Comparison of ENCODE assay signal across 1 cellular context in the genomic region with DNA sequence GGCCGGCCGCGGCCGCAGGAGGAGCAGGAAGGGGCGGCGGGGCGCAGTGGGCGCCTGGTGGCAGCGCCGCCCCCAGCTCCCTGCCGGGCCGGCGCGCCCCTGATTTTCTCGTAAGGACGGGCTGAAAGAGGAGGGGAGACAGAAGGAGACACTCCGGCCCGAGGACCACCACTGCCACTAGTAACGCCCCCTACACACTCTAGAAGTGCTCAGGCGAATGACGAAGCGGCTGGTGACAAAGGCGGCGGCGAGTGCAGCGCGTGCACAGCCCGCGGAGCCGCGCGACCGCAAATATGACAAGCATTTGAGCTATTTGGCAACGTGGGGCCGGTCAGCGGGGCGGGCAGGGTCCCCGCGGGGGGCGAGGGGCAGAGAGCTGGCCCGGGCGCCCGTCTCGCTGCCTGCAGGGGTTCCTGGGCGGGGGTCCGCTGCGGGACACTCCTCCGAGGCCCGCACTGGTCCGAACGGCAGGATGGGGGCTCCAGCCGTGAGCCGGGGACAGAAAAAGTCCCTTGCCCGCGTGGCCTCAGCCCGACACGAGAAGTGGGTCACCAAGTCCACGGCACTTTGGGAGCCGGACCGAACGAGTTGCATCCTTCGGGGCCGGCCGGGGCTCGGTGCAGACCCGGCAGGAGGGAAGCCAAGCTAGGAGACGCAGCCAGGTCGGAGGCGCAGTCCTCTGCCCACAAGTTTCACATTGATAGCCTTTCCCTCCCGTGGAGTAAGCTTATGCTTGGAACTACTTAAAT.
TF ChIP-seq lines count a peak whose summit lies in the region.

No MANE protein-coding gene starts in this region.

TF ChIP-seq in K562, 482 proteins besides CTCF, POLR2A, EP300 and RAD21 (continued from another document and continues in another):
- TF ChIP-seq SMAD2 (IDR thresholded peaks at IDR 0.05; ENCODE audit: low read depth, low read length) (no peak), SP1 (CRISPR knock-in tag; IDR thresholded peaks at IDR 0.05) (peak; percentile 43), GATAD2A (IDR thresholded peaks at IDR 0.05) (no peak), DNMT1 (IDR thresholded peaks at IDR 0.05) (no peak), TAF1 (IDR thresholded peaks at IDR 0.05; ENCODE audit: control insufficient read depth, extremely low read depth, insufficient read depth, low read length, severe bottlenecking) (peak; percentile 54), HMGXB4 (CRISPR knock-in tag; IDR thresholded peaks at IDR 0.05) (0 out of 2 replicates have a peak, but pooled peaks have one; percentile 32), RHOXF2B (CRISPR knock-in tag; conservative IDR thresholded peaks at IDR 0.05) (no peak), ZNF146 (CRISPR knock-in tag; IDR thresholded peaks at IDR 0.05; ENCODE audit: unreplicated experiment) (no peak), KDM1A (IDR thresholded peaks at IDR 0.05) (no peak), CEBPG (CRISPR knock-in tag; IDR thresholded peaks at IDR 0.05) (peak; percentile 42; the same call in 1 of the 2 replicates), CEBPG (tag; conservative IDR thresholded peaks at IDR 0.05 in 1 of 2, IDR thresholded peaks at IDR 0.05 in 1 of 2) (peak in 1 of 2 experiments; percentile 56; a peak in 1 of 4 replicates), RBM39 (optimal IDR thresholded peaks at IDR 0.05; ENCODE audit: low read depth, low read length) (no peak), RCOR1 (IDR thresholded peaks at IDR 0.05; ENCODE audit: borderline replicate concordance in 1 of 2, low read depth in 2 of 2, low read length in 2 of 2) (peak in 1 of 2 experiments; percentile 13; a peak in 1 of 4 replicates), JUND (IDR thresholded peaks at IDR 0.05; ENCODE audit: borderline replicate concordance, low read depth, low read length) (no peak), JUND (tag; IDR thresholded peaks at IDR 0.05; ENCODE audit: borderline replicate concordance, low read depth, low read length) (no peak; the same call in 2 of the 3 replicates), MBD1 (CRISPR knock-in tag; IDR thresholded peaks at IDR 0.05) (no peak), POLR3A (IDR thresholded peaks at IDR 0.05; ENCODE audit: borderline replicate concordance, extremely low read depth, insufficient read depth, insufficient read length) (no peak), CBFA2T3 (IDR thresholded peaks at IDR 0.05) (no peak), MAFF (IDR thresholded peaks at IDR 0.05; ENCODE audit: low read length) (no peak), HMGN3 (IDR thresholded peaks at IDR 0.05; ENCODE audit: borderline replicate concordance, extremely low read depth, insufficient read length, low read depth, low read length) (peak; percentile 90), POLR3G (IDR thresholded peaks at IDR 0.05; ENCODE audit: extremely low read depth, insufficient read length, insufficient replicate concordance) (no peak), RFX5 (IDR thresholded peaks at IDR 0.05; ENCODE audit: low read depth, low read length) (no peak), GATAD2B (IDR thresholded peaks at IDR 0.05; ENCODE audit: borderline replicate concordance) (peak; percentile 76), NCOA2 (IDR thresholded peaks at IDR 0.05; ENCODE audit: partially characterized antibody in 2 of 2) (no peak), ZNF239 (CRISPR knock-in tag; IDR thresholded peaks at IDR 0.05) (no peak), CBX8 (IDR thresholded peaks at IDR 0.05; ENCODE audit: borderline replicate concordance, extremely low read depth, low read depth, low read length, poor library complexity, severe bottlenecking) (no peak), TEAD4 (IDR thresholded peaks at IDR 0.05; ENCODE audit: low read length) (peak; percentile 70), TEAD4 (CRISPR knock-in tag; IDR thresholded peaks at IDR 0.05; ENCODE audit: borderline replicate concordance) (peak; percentile 79), KDM5B (IDR thresholded peaks at IDR 0.05; ENCODE audit: insufficient replicate concordance, low read depth, low read length) (peak; percentile 91), PHB2 (IDR thresholded peaks at IDR 0.05; ENCODE audit: low read depth) (no peak), CAMTA2 (CRISPR knock-in tag; conservative IDR thresholded peaks at IDR 0.05) (no peak), POLR2G (IDR thresholded peaks at IDR 0.05; ENCODE audit: low read depth, low read length) (peak; percentile 97), CBX2 (IDR thresholded peaks at IDR 0.05; ENCODE audit: insufficient read depth, low read length, poor library complexity, severe bottlenecking) (no peak), CSDE1 (IDR thresholded peaks at IDR 0.05) (no peak)
- TF ChIP-seq, protein P1, sequence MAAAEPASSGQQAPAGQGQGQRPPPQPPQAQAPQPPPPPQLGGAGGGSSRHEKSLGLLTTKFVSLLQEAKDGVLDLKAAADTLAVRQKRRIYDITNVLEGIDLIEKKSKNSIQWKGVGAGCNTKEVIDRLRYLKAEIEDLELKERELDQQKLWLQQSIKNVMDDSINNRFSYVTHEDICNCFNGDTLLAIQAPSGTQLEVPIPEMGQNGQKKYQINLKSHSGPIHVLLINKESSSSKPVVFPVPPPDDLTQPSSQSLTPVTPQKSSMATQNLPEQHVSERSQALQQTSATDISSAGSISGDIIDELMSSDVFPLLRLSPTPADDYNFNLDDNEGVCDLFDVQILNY (CRISPR knock-in tag; IDR thresholded peaks at IDR 0.05): no peak
- TF ChIP-seq, protein P2, sequence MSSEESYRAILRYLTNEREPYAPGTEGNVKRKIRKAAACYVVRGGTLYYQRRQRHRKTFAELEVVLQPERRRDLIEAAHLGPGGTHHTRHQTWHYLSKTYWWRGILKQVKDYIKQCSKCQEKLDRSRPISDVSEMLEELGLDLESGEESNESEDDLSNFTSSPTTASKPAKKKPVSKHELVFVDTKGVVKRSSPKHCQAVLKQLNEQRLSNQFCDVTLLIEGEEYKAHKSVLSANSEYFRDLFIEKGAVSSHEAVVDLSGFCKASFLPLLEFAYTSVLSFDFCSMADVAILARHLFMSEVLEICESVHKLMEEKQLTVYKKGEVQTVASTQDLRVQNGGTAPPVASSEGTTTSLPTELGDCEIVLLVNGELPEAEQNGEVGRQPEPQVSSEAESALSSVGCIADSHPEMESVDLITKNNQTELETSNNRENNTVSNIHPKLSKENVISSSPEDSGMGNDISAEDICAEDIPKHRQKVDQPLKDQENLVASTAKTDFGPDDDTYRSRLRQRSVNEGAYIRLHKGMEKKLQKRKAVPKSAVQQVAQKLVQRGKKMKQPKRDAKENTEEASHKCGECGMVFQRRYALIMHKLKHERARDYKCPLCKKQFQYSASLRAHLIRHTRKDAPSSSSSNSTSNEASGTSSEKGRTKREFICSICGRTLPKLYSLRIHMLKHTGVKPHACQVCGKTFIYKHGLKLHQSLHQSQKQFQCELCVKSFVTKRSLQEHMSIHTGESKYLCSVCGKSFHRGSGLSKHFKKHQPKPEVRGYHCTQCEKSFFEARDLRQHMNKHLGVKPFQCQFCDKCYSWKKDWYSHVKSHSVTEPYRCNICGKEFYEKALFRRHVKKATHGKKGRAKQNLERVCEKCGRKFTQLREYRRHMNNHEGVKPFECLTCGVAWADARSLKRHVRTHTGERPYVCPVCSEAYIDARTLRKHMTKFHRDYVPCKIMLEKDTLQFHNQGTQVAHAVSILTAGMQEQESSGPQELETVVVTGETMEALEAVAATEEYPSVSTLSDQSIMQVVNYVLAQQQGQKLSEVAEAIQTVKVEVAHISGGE (CRISPR knock-in tag; IDR thresholded peaks at IDR 0.05): peak in 1 of 3 experiments; percentile 71; a peak in 1 of 6 replicates
- TF ChIP-seq, protein P3, sequence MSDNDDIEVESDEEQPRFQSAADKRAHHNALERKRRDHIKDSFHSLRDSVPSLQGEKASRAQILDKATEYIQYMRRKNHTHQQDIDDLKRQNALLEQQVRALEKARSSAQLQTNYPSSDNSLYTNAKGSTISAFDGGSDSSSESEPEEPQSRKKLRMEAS (CRISPR knock-in tag; IDR thresholded peaks at IDR 0.05): peak; percentile 50; the same call in 1 of the 2 replicates
- TF ChIP-seq, protein P4, sequence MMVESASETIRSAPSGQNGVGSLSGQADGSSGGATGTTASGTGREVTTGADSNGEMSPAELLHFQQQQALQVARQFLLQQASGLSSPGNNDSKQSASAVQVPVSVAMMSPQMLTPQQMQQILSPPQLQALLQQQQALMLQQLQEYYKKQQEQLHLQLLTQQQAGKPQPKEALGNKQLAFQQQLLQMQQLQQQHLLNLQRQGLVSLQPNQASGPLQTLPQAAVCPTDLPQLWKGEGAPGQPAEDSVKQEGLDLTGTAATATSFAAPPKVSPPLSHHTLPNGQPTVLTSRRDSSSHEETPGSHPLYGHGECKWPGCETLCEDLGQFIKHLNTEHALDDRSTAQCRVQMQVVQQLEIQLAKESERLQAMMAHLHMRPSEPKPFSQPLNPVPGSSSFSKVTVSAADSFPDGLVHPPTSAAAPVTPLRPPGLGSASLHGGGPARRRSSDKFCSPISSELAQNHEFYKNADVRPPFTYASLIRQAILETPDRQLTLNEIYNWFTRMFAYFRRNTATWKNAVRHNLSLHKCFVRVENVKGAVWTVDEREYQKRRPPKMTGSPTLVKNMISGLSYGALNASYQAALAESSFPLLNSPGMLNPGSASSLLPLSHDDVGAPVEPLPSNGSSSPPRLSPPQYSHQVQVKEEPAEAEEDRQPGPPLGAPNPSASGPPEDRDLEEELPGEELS (CRISPR knock-in tag; IDR thresholded peaks at IDR 0.05; ENCODE audit: borderline replicate concordance): no peak
- TF ChIP-seq, protein P5, sequence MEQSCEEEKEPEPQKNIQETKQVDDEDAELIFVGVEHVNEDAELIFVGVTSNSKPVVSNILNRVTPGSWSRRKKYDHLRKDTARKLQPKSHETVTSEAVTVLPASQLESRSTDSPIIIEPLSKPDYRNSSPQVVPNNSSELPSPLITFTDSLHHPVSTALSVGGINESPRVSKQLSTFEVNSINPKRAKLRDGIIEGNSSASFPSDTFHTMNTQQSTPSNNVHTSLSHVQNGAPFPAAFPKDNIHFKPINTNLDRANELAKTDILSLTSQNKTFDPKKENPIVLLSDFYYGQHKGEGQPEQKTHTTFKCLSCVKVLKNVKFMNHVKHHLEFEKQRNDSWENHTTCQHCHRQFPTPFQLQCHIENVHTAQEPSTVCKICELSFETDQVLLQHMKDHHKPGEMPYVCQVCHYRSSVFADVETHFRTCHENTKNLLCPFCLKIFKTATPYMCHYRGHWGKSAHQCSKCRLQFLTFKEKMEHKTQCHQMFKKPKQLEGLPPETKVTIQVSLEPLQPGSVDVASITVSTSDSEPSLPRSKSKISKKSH (CRISPR knock-in tag; IDR thresholded peaks at IDR 0.05): no peak
